In the genomic region with DNA sequence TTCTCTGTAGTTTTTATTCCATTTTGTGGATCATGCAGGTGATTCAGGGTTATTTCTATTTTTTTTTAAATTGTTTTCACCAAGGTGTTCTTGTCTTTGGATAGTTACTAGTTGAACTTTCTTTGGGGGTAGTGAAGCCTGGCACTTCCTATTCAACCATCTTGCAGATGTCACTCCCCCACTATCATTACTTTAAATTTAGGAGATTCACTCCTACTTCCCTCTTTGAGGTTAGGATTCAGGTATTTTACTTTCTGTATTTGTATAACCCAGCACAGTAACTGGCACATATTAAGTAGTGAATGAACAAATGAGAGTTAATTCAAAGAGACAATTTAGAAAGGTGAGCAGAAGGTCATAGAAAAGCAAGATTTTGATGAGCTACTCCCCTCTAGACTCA, we compare ENCODE assay signal across 3 cellular contexts.
"Had no signal": no experiment of that assay in that cellular context is flagged by ENCODE, and none has a peak within 500 bp of the region (broad histone marks: within the 10 kb centered on the region; RNA-seq: fewer than 3 reads in every experiment).

No MANE protein-coding gene starts in this region.

- ATAC-seq: GM12878 had no signal

- H3K4me3 ChIP-seq: GM12878 had no signal

- DNase-seq: GDM1, GF-D8 had no signal
